Comparison of ENCODE assay signal across 8 cellular contexts in genomic region chr20:61120595-61121515, GRCh38.
A peak's percentile ranks its signal among the peaks of the same experiment; 100 is the strongest.
DNase-seq lines count a peak whose midpoint lies in the region; ATAC-seq and TF ChIP-seq lines count a peak whose summit lies in the region.

No MANE protein-coding gene starts in this region.

- POLR2A ChIA-PET in CD4-positive, alpha-beta memory T cell (lab: Charles Lee; ENCODE audit: partially characterized antibody): no interaction called here

- no peaks in the 10 kb centered on the region for H3K27me3 ChIP-seq in CD4-positive, alpha-beta memory T cell (ENCODE audit: insufficient read depth, low read length)
- no peaks in the 10 kb centered on the region for H3K27me3 ChIP-seq in KMS-11 (ENCODE audit: insufficient read depth, low read depth)

- no peaks in the 10 kb centered on the region for H3K4me1 ChIP-seq in CD4-positive, alpha-beta memory T cell (ENCODE audit: insufficient read depth, low read length)
- H3K4me1 ChIP-seq in KMS-11 (ENCODE audit: low read depth, poor library complexity, severe bottlenecking): no peaks in the 10 kb centered on the region

- no peaks in the 10 kb centered on the region for H3K9me3 ChIP-seq in CD4-positive, alpha-beta memory T cell (ENCODE audit: control insufficient read depth in 1 of 2, low read length in 2 of 2)

- no peak for ATAC-seq in HG03457 (IDR thresholded peaks at IDR 0.05; ENCODE audit: unreplicated experiment)

- H3K9me3 Mint-ChIP-seq in CD4-positive, alpha-beta memory T cell: peaks cover 0 to 2% (median 0%) of the 10 kb centered on the region in 8 donors
- H3K9me3 Mint-ChIP-seq in brain: peaks cover 0 to 10% (median 3%) of the 10 kb centered on the region in 5 experiments

- H3K27me3 Mint-ChIP-seq in CD4-positive, alpha-beta memory T cell: peaks cover 2 to 3% of the 10 kb centered on the region in 2 donors
- peaks cover 11% of the 10 kb centered on the region for H3K27me3 Mint-ChIP-seq in brain

- H3K36me3 ChIP-seq in CD4-positive, alpha-beta memory T cell (ENCODE audit: insufficient read depth, low read length): no peaks in the 10 kb centered on the region
- no peaks in the 10 kb centered on the region for H3K36me3 ChIP-seq in KMS-11 (ENCODE audit: insufficient read depth)

- H3K4me2 ChIP-seq in KMS-11: no peak overlapping the region

- no peak overlapping the region for H3K4me3 ChIP-seq in CD4-positive, alpha-beta memory T cell (ENCODE audit: low read length in 2 of 2)
- no peak overlapping the region for H3K4me3 ChIP-seq in KMS-11 (IDR thresholded peaks at IDR 0.05; ENCODE audit: insufficient read depth, low read depth, low read length)

- CTCF ChIA-PET in CD4-positive, alpha-beta memory T cell (lab: Charles Lee; ENCODE audit: partially characterized antibody): interaction anchor here (1.3 kb wide), 1 partner anchor 909 kb away, joined by 3 read pairs; no protein-coding TSS in a partner anchor

- no peak overlapping the region for H3K27ac ChIP-seq in CD4-positive, alpha-beta memory T cell (ENCODE audit: low read depth, low read length)
- H3K27ac ChIP-seq in KMS-11: no peak overlapping the region

- DNase-seq in CD4-positive, alpha-beta memory T cell: peak in 4 of 5 donors; percentile 10 to 29 (median 19)
- DNase-seq in RKO (ENCODE audit: low spot score) (peak; percentile 84), kidney tubule cell (ENCODE audit: low spot score) (peak; percentile 88), OCI-M2 (lab: John Stamatoyannopoulos, UW; ENCODE audit: unreplicated experiment) (no peak)
- peak in 2 of 3 experiments; percentile 9 to 27 for DNase-seq in stimulated activated CD4-positive, alpha-beta T cell treated with anti-CD3 and anti-CD28 coated beads, TNF-alpha, amount 100 ng/mL, for 24 hours (ENCODE audit: low read depth in 3 of 3)

- H3K4me1 Mint-ChIP-seq in CD4-positive, alpha-beta memory T cell: peaks cover 0 to 7% (median 5%) of the 10 kb centered on the region in 4 donors
- H3K4me1 Mint-ChIP-seq in brain: peaks cover 34% of the 10 kb centered on the region

- peak; percentile 49; the same call in 1 of the 2 replicates for TF ChIP-seq CTCF in KMS-11 (conservative IDR thresholded peaks at IDR 0.05; ENCODE audit: low read depth, low read length)
- TF ChIP-seq CTCF in brain (conservative IDR thresholded peaks at IDR 0.05): peak; percentile 58 to 75

- H3K36me3 Mint-ChIP-seq in CD4-positive, alpha-beta memory T cell: no peaks in the 10 kb centered on the region
- no peaks in the 10 kb centered on the region for H3K36me3 Mint-ChIP-seq in brain

- H3K9ac ChIP-seq in KMS-11: no peak overlapping the region

- no peak overlapping the region for H2AFZ ChIP-seq in KMS-11 (ENCODE audit: low read depth)

- peak overlapping the region in 1 of 8 donors; percentile 45 for H3K4me3 Mint-ChIP-seq in CD4-positive, alpha-beta memory T cell
- H3K4me3 Mint-ChIP-seq in brain: peak overlapping the region in 1 of 5 experiments; percentile 37

- no peaks in the 10 kb centered on the region for H4K20me1 ChIP-seq in KMS-11 (ENCODE audit: insufficient read depth)

- H3K27ac Mint-ChIP-seq in CD4-positive, alpha-beta memory T cell: no peak overlapping the region
- H3K27ac Mint-ChIP-seq in brain: peak overlapping the region in 3 of 5 experiments; percentile 27 to 81 (median 47)

- no peaks in the 10 kb centered on the region for H3K79me2 ChIP-seq in KMS-11 (ENCODE audit: insufficient read depth, low read depth)

- intact Hi-C loops in CD4-positive, alpha-beta memory T cell (cut with micrococcal nuclease): loop anchor here (2.0 kb wide), 1 partner anchor 1172 kb away; no protein-coding TSS in a partner anchor

Comparison
In these comparisons a context has a peak if more than half of its experiments do, and no peak if none do; other contexts are left out.
1. H3K27ac Mint-ChIP-seq: peak in brain (3 of 5); none in CD4-positive, alpha-beta memory T cell (0 of 7).